Comparison of ENCODE assay signal across 13 cellular contexts in genomic region chr12:22283006-22283506, GRCh38. TPM values are rescaled to one million over a fixed set of nuclear protein-coding genes. Genes with fewer than 3 reads are reported as not detected.
DNase-seq lines count a peak whose midpoint lies in the region; ATAC-seq, FAIRE-seq and TF ChIP-seq lines count a peak whose summit lies in the region.
"Had no signal": no experiment of that assay in that cellular context is flagged by ENCODE, and none has a peak within 500 bp of the region (broad histone marks: within the 10 kb centered on the region; RNA-seq: fewer than 3 reads in every experiment).

No MANE protein-coding gene starts in this region.

- ATAC-seq in foreskin keratinocyte (peak; percentile 61), HG02610 (IDR thresholded peaks at IDR 0.05; ENCODE audit: unreplicated experiment) (no peak), HG02678 (IDR thresholded peaks at IDR 0.05; ENCODE audit: unreplicated experiment) (no peak)

- WGBS in small intestine, 3 donors, result 46 to 79% (median 76%) methylated on average over 3 of the region's 3 CpGs

- TF ChIP-seq CTCF in AG09319 (IDR thresholded peaks at IDR 0.05; ENCODE audit: low read depth, low read length), result no peak
- TF ChIP-seq CTCF in foreskin keratinocyte (conservative IDR thresholded peaks at IDR 0.05), result no peak
- no peak for TF ChIP-seq CTCF in retinal pigment epithelial cell (conservative IDR thresholded peaks at IDR 0.05; ENCODE audit: low read depth, low read length)

- H3K27ac ChIP-seq in foreskin keratinocyte (peak overlapping the region; percentile 99), small intestine (ENCODE audit: low read depth in 1 of 2, low read length in 1 of 2) (peak overlapping the region in 1 of 2 donors; percentile 5)

- H3K4me1 ChIP-seq in foreskin keratinocyte, result peaks cover 28% of the 10 kb centered on the region
- no peaks in the 10 kb centered on the region for H3K4me1 ChIP-seq in small intestine (ENCODE audit: control insufficient read depth in 2 of 2, insufficient read depth in 1 of 2, low read depth in 1 of 2, low read length in 1 of 2)

- DNase-seq in AG09319 (ENCODE audit: extremely low read depth, low read depth) (peak; percentile 50), amniotic epithelial cell (ENCODE audit: low read depth) (peak; percentile 89), foreskin keratinocyte (peak; percentile 58 to 79), retinal pigment epithelial cell (ENCODE audit: low read depth) (peak; percentile 62), GF-D8 (lab: John Stamatoyannopoulos, UW) (no peak), small intestine (no peak)
- DNase-seq: activated CD4-positive, alpha-beta memory T cell treated with anti-CD3 and anti-CD28 coated beads, Interleukin-2, amount 10 ng/mL, durations not matched to agents 7 days and 5 days; central memory CD4-positive, alpha-beta T cell; islet precursor cell; NCI-H1417 treated with DMSO at 0.1 percent for 48 hours had no signal

- FAIRE-seq in small intestine (lab: Jason Lieb, UNC), result no peak

- H3K36me3 ChIP-seq in small intestine (ENCODE audit: control insufficient read depth in 2 of 2, insufficient read depth in 2 of 2, low read length in 2 of 2), result no peaks in the 10 kb centered on the region

- no peaks in the 10 kb centered on the region for H3K9me3 ChIP-seq in small intestine (ENCODE audit: control insufficient read depth, low read depth)

- H3K27me3 ChIP-seq in foreskin keratinocyte (no peaks in the 10 kb centered on the region), small intestine (ENCODE audit: control insufficient read depth in 2 of 2, insufficient read depth in 2 of 2, low read length in 2 of 2) (no peaks in the 10 kb centered on the region)

- H3K4me3 ChIP-seq in retinal pigment epithelial cell (ENCODE audit: low read length) (no peak overlapping the region), small intestine (ENCODE audit: low read depth in 1 of 2, low read length in 2 of 2) (no peak overlapping the region)

RNA-seq across cellular contexts. Expression of gene ST8SIA1, which starts 51.5 kb away (rescaled TPM):
- total RNA-seq in foreskin keratinocyte, result 0.46 and 0.54 TPM in 2 replicates
- 0.37 and 0.58 TPM in 2 replicates for polyA plus RNA-seq in foreskin keratinocyte
- polyA plus RNA-seq in small intestine, result 1 to 10 TPM in 1 of 3 donors, under 1 TPM in 1, not detected in 1; 0.81 to 1.4 TPM
- polyA plus RNA-seq: CD14-positive monocyte had no signal

Comparison
In these comparisons a context has a peak if more than half of its experiments do, and no peak if none do; other contexts are left out.
1. DNase-seq: peak in AG09319 (single experiment), amniotic epithelial cell (single experiment), foreskin keratinocyte (2 of 2) and retinal pigment epithelial cell (single experiment); none in GF-D8 (single experiment) and small intestine (single experiment).